ENCODE assay signal across 21 cellular contexts in genomic region chr20:59977086-59977485, GRCh38. TPM values are rescaled to one million over a fixed set of nuclear protein-coding genes. Genes with fewer than 3 reads are reported as not detected.
DNase-seq lines count a peak whose midpoint lies in the region; TF ChIP-seq lines count a peak whose summit lies in the region.
"Had no signal": no experiment of that assay in that cellular context is flagged by ENCODE, and none has a peak within 500 bp of the region (broad histone marks: within the 10 kb centered on the region; RNA-seq: fewer than 3 reads in every experiment).

No MANE protein-coding gene starts in this region.

- H3K27me3 Mint-ChIP-seq in nephron progenitor cell (ENCODE audit: low read depth, poor library complexity): no peaks in the 10 kb centered on the region
- no peaks in the 10 kb centered on the region for H3K27me3 Mint-ChIP-seq in activated T-helper 2 cell treated with anti-CD3 and anti-CD28 coated beads, Interferon-gamma antibody, Interleukin-2, Interleukin-4, amounts not matched to agents 10 μg/mL and 5 μg/mL and 100 μg/mL, durations not matched to agents 14 hours and 24 hours and 36 hours (ENCODE audit: low read depth)
- H3K27me3 Mint-ChIP-seq: CD4-positive, alpha-beta memory T cell had no signal

- H3K9me3 Mint-ChIP-seq in nephron progenitor cell: peaks cover 4% of the 10 kb centered on the region
- H3K9me3 Mint-ChIP-seq in activated T-helper 2 cell treated with anti-CD3 and anti-CD28 coated beads, Interferon-gamma antibody, Interleukin-2, Interleukin-4, amounts not matched to agents 10 μg/mL and 5 μg/mL and 100 μg/mL, durations not matched to agents 14 hours and 24 hours and 36 hours: no peaks in the 10 kb centered on the region
- H3K9me3 Mint-ChIP-seq: CD4-positive, alpha-beta memory T cell had no signal

- DNase-seq in globus pallidus (ENCODE audit: low spot score) (peak; percentile 79), nephron progenitor cell (no peak), superior temporal gyrus (ENCODE audit: extremely low spot score) (peak; percentile 74), NCI-H345 (lab: John Stamatoyannopoulos, UW) (no peak), RPMI8226 (no peak)
- DNase-seq in activated T-helper 2 cell treated with anti-CD3 and anti-CD28 coated beads, Interferon-gamma antibody, Interleukin-2, Interleukin-4, amounts not matched to agents 10 μg/mL and 5 μg/mL and 100 μg/mL, durations not matched to agents 14 hours and 24 hours and 36 hours (ENCODE audit: low spot score): no peak
- DNase-seq: Caco-2; CD4-positive, alpha-beta memory T cell; DMS 273 treated with DMSO at 0.1 percent for 48 hours; DMS79 treated with DMSO at 0.1 percent for 48 hours; H7; NCI-H1105; NCI-H2029 treated with DMSO at 0.1 percent for 48 hours; NCI-H2171; NCI-H524 treated with DMSO at 0.1 percent for 48 hours; NCI-H82; Right ventricle myocardium superior had no signal

- H3K4me3 Mint-ChIP-seq in nephron progenitor cell: no peak overlapping the region
- no peak overlapping the region for H3K4me3 Mint-ChIP-seq in activated T-helper 2 cell treated with anti-CD3 and anti-CD28 coated beads, Interferon-gamma antibody, Interleukin-2, Interleukin-4, amounts not matched to agents 10 μg/mL and 5 μg/mL and 100 μg/mL, durations not matched to agents 14 hours and 24 hours and 36 hours (ENCODE audit: low read depth)
- H3K4me3 Mint-ChIP-seq: CD4-positive, alpha-beta memory T cell had no signal

- H3K27ac ChIP-seq in angular gyrus (ENCODE audit: low read depth, low read length): peak overlapping the region; percentile 97
- H3K27ac ChIP-seq: BLaER1, KMS-11 had no signal

- no peak for TF ChIP-seq CTCF in nephron progenitor cell (IDR thresholded peaks at IDR 0.05)

- H3K4me1 Mint-ChIP-seq in nephron progenitor cell: peaks cover 18% of the 10 kb centered on the region
- H3K4me1 Mint-ChIP-seq in activated T-helper 2 cell treated with anti-CD3 and anti-CD28 coated beads, Interferon-gamma antibody, Interleukin-2, Interleukin-4, amounts not matched to agents 10 μg/mL and 5 μg/mL and 100 μg/mL, durations not matched to agents 14 hours and 24 hours and 36 hours (ENCODE audit: low read depth): no peaks in the 10 kb centered on the region
- H3K4me1 Mint-ChIP-seq: CD4-positive, alpha-beta memory T cell had no signal

- intact Hi-C loops in activated T-helper 2 cell treated with anti-CD3 and anti-CD28 coated beads, Interferon-gamma antibody, Interleukin-2, Interleukin-4, amounts not matched to agents 10 μg/mL and 5 μg/mL and 100 μg/mL, durations not matched to agents 14 hours and 24 hours and 36 hours (cut with micrococcal nuclease): no loop called here

- H3K36me3 Mint-ChIP-seq in nephron progenitor cell (ENCODE audit: low read depth): no peaks in the 10 kb centered on the region
- no peaks in the 10 kb centered on the region for H3K36me3 Mint-ChIP-seq in activated T-helper 2 cell treated with anti-CD3 and anti-CD28 coated beads, Interferon-gamma antibody, Interleukin-2, Interleukin-4, amounts not matched to agents 10 μg/mL and 5 μg/mL and 100 μg/mL, durations not matched to agents 14 hours and 24 hours and 36 hours (ENCODE audit: low read depth)

- peak overlapping the region; percentile 46 for H3K27ac Mint-ChIP-seq in nephron progenitor cell
- H3K27ac Mint-ChIP-seq in activated T-helper 2 cell treated with anti-CD3 and anti-CD28 coated beads, Interferon-gamma antibody, Interleukin-2, Interleukin-4, amounts not matched to agents 10 μg/mL and 5 μg/mL and 100 μg/mL, durations not matched to agents 14 hours and 24 hours and 36 hours: no peak overlapping the region
- H3K27ac Mint-ChIP-seq: CD4-positive, alpha-beta memory T cell had no signal

RNA-seq across cellular contexts. Expression of gene CDH26, which starts 18.9 kb away (rescaled TPM):
- 0.30 and 0.85 TPM in 2 replicates for total RNA-seq in activated T-helper 2 cell treated with anti-CD3 and anti-CD28 coated beads, Interferon-gamma antibody, Interleukin-2, Interleukin-4, amounts not matched to agents 10 μg/mL and 5 μg/mL and 100 μg/mL, durations not matched to agents 14 hours and 24 hours and 36 hours
- total RNA-seq: IMR-90 had no signal

RNA-seq across cellular contexts. Expression of gene FAM217B, which starts 36.9 kb away (rescaled TPM):
- total RNA-seq in activated T-helper 2 cell treated with anti-CD3 and anti-CD28 coated beads, Interferon-gamma antibody, Interleukin-2, Interleukin-4, amounts not matched to agents 10 μg/mL and 5 μg/mL and 100 μg/mL, durations not matched to agents 14 hours and 24 hours and 36 hours: 27.8 and 28.8 TPM in 2 replicates

RNA-seq across cellular contexts. Expression of gene PPP1R3D, which starts 37.0 kb away (rescaled TPM):
- 6.4 and 6.6 TPM in 2 replicates for total RNA-seq in activated T-helper 2 cell treated with anti-CD3 and anti-CD28 coated beads, Interferon-gamma antibody, Interleukin-2, Interleukin-4, amounts not matched to agents 10 μg/mL and 5 μg/mL and 100 μg/mL, durations not matched to agents 14 hours and 24 hours and 36 hours

RNA-seq across cellular contexts. Expression of gene SYCP2, which starts 43.6 kb away (rescaled TPM):
- 4.6 and 4.9 TPM in 2 replicates for total RNA-seq in activated T-helper 2 cell treated with anti-CD3 and anti-CD28 coated beads, Interferon-gamma antibody, Interleukin-2, Interleukin-4, amounts not matched to agents 10 μg/mL and 5 μg/mL and 100 μg/mL, durations not matched to agents 14 hours and 24 hours and 36 hours
- total RNA-seq: H7 had no signal

Comparison
In these comparisons a context has a peak if more than half of its experiments do, and no peak if none do; other contexts are left out.
1. DNase-seq: peak in globus pallidus (single experiment) and superior temporal gyrus (single experiment); none in nephron progenitor cell (single experiment), NCI-H345 (single experiment), activated T-helper 2 cell treated with anti-CD3 and anti-CD28 coated beads, Interferon-gamma antibody, Interleukin-2, Interleukin-4, amounts not matched to agents 10 μg/mL and 5 μg/mL and 100 μg/mL, durations not matched to agents 14 hours and 24 hours and 36 hours (single experiment) and RPMI8226 (single experiment).